19 cellular contexts compared by ENCODE assay signal in genomic region chr9:134157378-134157885, GRCh38. TPM values are rescaled to one million over a fixed set of nuclear protein-coding genes. Genes with fewer than 3 reads are reported as not detected.
DNase-seq lines count a peak whose midpoint lies in the region; ATAC-seq, FAIRE-seq and TF ChIP-seq lines count a peak whose summit lies in the region.
"Had no signal": no experiment of that assay in that cellular context is flagged by ENCODE, and none has a peak within 500 bp of the region (broad histone marks: within the 10 kb centered on the region; RNA-seq: fewer than 3 reads in every experiment).

No MANE protein-coding gene starts in this region.

- DNase-seq in H9: no peak
- DNase-seq in GM12878 (ENCODE audit: low read depth, low spot score): no peak
- no peak for DNase-seq in nephron progenitor cell
- DNase-seq in stimulated activated naive CD8-positive, alpha-beta T cell treated with anti-CD3 and anti-CD28 coated beads, Interleukin-15, amount 100 ng/mL, for 72 hours: no peak
- DNase-seq in 8988T: no peak
- no peak for DNase-seq in NCI-H187 treated with DMSO at 0.1 percent for 48 hours (lab: John Stamatoyannopoulos, UW)
- DNase-seq: CD8-positive, alpha-beta memory T cell; DMS53; GDM1; Kasumi-1; NCI-H1694; NCI-H2081 treated with DMSO at 0.1 percent for 48 hours; NCI-H446; NCI-H526 treated with DMSO at 0.1 percent for 48 hours; SHP77; SW 1271 had no signal

- H3K27ac Mint-ChIP-seq in H9: peak overlapping the region in 2 of 3 experiments; percentile 25 to 61; a peak in 1 of 7 replicates
- H3K27ac Mint-ChIP-seq in nephron progenitor cell: peak overlapping the region; percentile 60
- peak overlapping the region in 1 of 2 donors; percentile 42 for H3K27ac Mint-ChIP-seq in stimulated activated naive CD8-positive, alpha-beta T cell treated with anti-CD3 and anti-CD28 coated beads, Interleukin-15, amount 100 ng/mL, for 72 hours
- H3K27ac Mint-ChIP-seq: CD8-positive, alpha-beta memory T cell had no signal

- FAIRE-seq in GM12878 (lab: Jason Lieb, UNC): no peak

- H3K4me1 ChIP-seq in H9 (ENCODE audit: insufficient read depth, low read length): no peaks in the 10 kb centered on the region
- H3K4me1 ChIP-seq in GM12878 (ENCODE audit: control insufficient read depth, insufficient read depth, low read length): no peaks in the 10 kb centered on the region

- intact Hi-C loops in GM12878 (cut with micrococcal nuclease; ENCODE audit: unreplicated experiment): no loop called here

- H3K36me3 Mint-ChIP-seq in H9 (ENCODE audit: insufficient read depth in 1 of 3, low read depth in 3 of 3) (peaks cover 46 to 71% (median 67%) of the 10 kb centered on the region in 3 experiments), nephron progenitor cell (ENCODE audit: low read depth) (peaks cover 36% of the 10 kb centered on the region)

- H3K4ac ChIP-seq in H9 (ENCODE audit: low read depth, low read length): no peak overlapping the region

- H3K4me1 Mint-ChIP-seq in H9 (0 out of 4 replicates have a peak, but pooled peaks cover 0 to 3% of the 10 kb centered on the region in 2 experiments), nephron progenitor cell (peaks cover 5% of the 10 kb centered on the region)
- no peaks in the 10 kb centered on the region for H3K4me1 Mint-ChIP-seq in stimulated activated naive CD8-positive, alpha-beta T cell treated with anti-CD3 and anti-CD28 coated beads, Interleukin-15, amount 100 ng/mL, for 72 hours

- H3K9ac ChIP-seq in H9 (ENCODE audit: extremely low read depth, insufficient read length, low read length): no peak overlapping the region
- no peak overlapping the region for H3K9ac ChIP-seq in GM12878 (ENCODE audit: control insufficient read depth, insufficient read depth, low read length)

- H3K18ac ChIP-seq in H9 (ENCODE audit: insufficient read length, low read depth, low read length): no peak overlapping the region

- H3K9me3 ChIP-seq in H9 (ENCODE audit: control insufficient read depth, low read depth, low read length): no peaks in the 10 kb centered on the region
- H3K9me3 ChIP-seq in GM12878 (replicated peaks; ENCODE audit: control insufficient read depth, insufficient read depth, low read length): no peaks in the 10 kb centered on the region

- H4K91ac ChIP-seq in H9 (ENCODE audit: insufficient read length, low read depth, low read length): no peak overlapping the region

- TF ChIP-seq CTCF in H9 (conservative IDR thresholded peaks at IDR 0.05) (no peak), GM12878 (IDR thresholded peaks at IDR 0.05 in 2 of 3, conservative IDR thresholded peaks at IDR 0.05 in 1 of 3; ENCODE audit: control insufficient read depth in 2 of 3, extremely low read depth in 1 of 3, insufficient read depth in 1 of 3, low read depth in 3 of 3, low read length in 3 of 3) (no peak), nephron progenitor cell (IDR thresholded peaks at IDR 0.05) (no peak)

- no CpG with 5 or more reads among the region's 23 CpGs for WGBS in H9 (ENCODE audit: extremely low coverage, insufficient read length, low lambda C conversion rate)
- WGBS in GM12878 (ENCODE audit: insufficient coverage, insufficient replicate concordance, low lambda C conversion rate, missing lambda C conversion rate): 98% methylated on average over 18 of the region's 23 CpGs

- H2AK5ac ChIP-seq in H9 (ENCODE audit: insufficient read length, low read length): no peak overlapping the region

- no peak overlapping the region for H2BK5ac ChIP-seq in H9 (ENCODE audit: insufficient read length, low read length)

- TF ChIP-seq POLR2A in GM12878 (IDR thresholded peaks at IDR 0.05; ENCODE audit: low read depth, low read length): peak; percentile 46; the same call in 1 of the 2 replicates

- no peak overlapping the region for H3K4me3 Mint-ChIP-seq in H9
- no peak overlapping the region for H3K4me3 Mint-ChIP-seq in nephron progenitor cell
- no peak overlapping the region for H3K4me3 Mint-ChIP-seq in stimulated activated naive CD8-positive, alpha-beta T cell treated with anti-CD3 and anti-CD28 coated beads, Interleukin-15, amount 100 ng/mL, for 72 hours

- no peak overlapping the region for H2BK120ac ChIP-seq in H9 (ENCODE audit: low read depth, low read length, poor library complexity, severe bottlenecking)

- no peaks in the 10 kb centered on the region for H3K79me1 ChIP-seq in H9 (ENCODE audit: insufficient read depth, low read depth, low read length, poor library complexity, severe bottlenecking)

- no peak for ATAC-seq in GM12878
- no peak for ATAC-seq in stimulated activated naive CD8-positive, alpha-beta T cell treated with anti-CD3 and anti-CD28 coated beads, Interleukin-15, amount 100 ng/mL, for 72 hours

- no peak for TF ChIP-seq EP300 in GM12878 (IDR thresholded peaks at IDR 0.05; ENCODE audit: borderline replicate concordance in 1 of 2, control insufficient read depth in 1 of 2, low read depth in 2 of 2, low read length in 2 of 2)

- no peak overlapping the region for H3K4me3 ChIP-seq in GM12878

- H4K8ac ChIP-seq in H9 (replicated peaks; ENCODE audit: insufficient read length, low read depth, low read length): no peak overlapping the region

- no peak overlapping the region for H2BK15ac ChIP-seq in H9 (ENCODE audit: low read depth, low read length)

- H3K9me3 Mint-ChIP-seq in H9 (no peaks in the 10 kb centered on the region; a peak in 1 of 5 replicates), nephron progenitor cell (peaks cover 6% of the 10 kb centered on the region)
- H3K9me3 Mint-ChIP-seq in stimulated activated naive CD8-positive, alpha-beta T cell treated with anti-CD3 and anti-CD28 coated beads, Interleukin-15, amount 100 ng/mL, for 72 hours: no peaks in the 10 kb centered on the region
- H3K9me3 Mint-ChIP-seq: CD8-positive, alpha-beta memory T cell had no signal

- no peak overlapping the region for H3K14ac ChIP-seq in H9 (ENCODE audit: insufficient read depth, low read length)

- in situ Hi-C loops in GM12878 (cut with MboI): no loop called here

- peaks cover 11 to 50% of the 10 kb centered on the region in 2 experiments; a peak in 3 of 4 replicates for H3K36me3 ChIP-seq in GM12878 (ENCODE audit: control insufficient read depth in 2 of 2, insufficient read depth in 2 of 2, low read length in 1 of 2)

- H3K79me2 ChIP-seq in H9 (ENCODE audit: insufficient read depth, low read length) (no peaks in the 10 kb centered on the region), GM12878 (ENCODE audit: control insufficient read depth, insufficient read depth, low read length) (no peaks in the 10 kb centered on the region)

- H3K23ac ChIP-seq in H9 (ENCODE audit: insufficient read length, low read depth, low read length): no peak overlapping the region

- H3K27me3 ChIP-seq in H9 (ENCODE audit: insufficient read depth, low read length): no peaks in the 10 kb centered on the region
- no peaks in the 10 kb centered on the region for H3K27me3 ChIP-seq in GM12878 (replicated peaks in 1 of 2; ENCODE audit: control insufficient read depth in 2 of 2, insufficient read depth in 2 of 2, low read length in 1 of 2)

- no peak overlapping the region for H2BK20ac ChIP-seq in H9 (ENCODE audit: low read depth, low read length, poor library complexity, severe bottlenecking)

- POLR2A ChIA-PET in GM12878 (lab: Charles Lee): no interaction called here

- H4K20me1 ChIP-seq in H9 (ENCODE audit: control insufficient read depth, insufficient read depth, insufficient read length): no peaks in the 10 kb centered on the region
- no peaks in the 10 kb centered on the region for H4K20me1 ChIP-seq in GM12878 (ENCODE audit: control insufficient read depth, insufficient read depth)

- no peak overlapping the region for H3K56ac ChIP-seq in H9 (ENCODE audit: insufficient read length, low read depth, low read length)

- no peak for TF ChIP-seq RAD21 in GM12878 (IDR thresholded peaks at IDR 0.05; ENCODE audit: insufficient read depth, low read depth, low read length)

- H3K27ac ChIP-seq in H9 (ENCODE audit: insufficient read length, low read depth, low read length) (no peak overlapping the region), GM12878 (ENCODE audit: control insufficient read depth, insufficient read depth) (no peak overlapping the region), temporal lobe (ENCODE audit: low read depth, low read length) (peak overlapping the region; percentile 77)

- CTCF ChIA-PET in GM12878 (lab: Yijun Ruan, JAX): no interaction called here

- SMC1A ChIA-PET in GM12878 (lab: Charles Lee; ENCODE audit: uncharacterized antibody, unreplicated experiment): no interaction called here

- no TSS peak for BruUV-seq in GM12878 (replicated peaks; lab: Mats Ljungman, UMichigan)

- H3T11ph ChIP-seq in H9 (ENCODE audit: low read length): no peak overlapping the region

- RAD21 ChIA-PET in GM12878 (lab: Charles Lee; ENCODE audit: unreplicated experiment): no interaction called here

- no peak overlapping the region for H4K5ac ChIP-seq in H9 (ENCODE audit: insufficient read length, low read depth, low read length)

- H3K4me2 ChIP-seq in H9 (ENCODE audit: insufficient read depth, insufficient read length, low read length): no peak overlapping the region
- no peak overlapping the region for H3K4me2 ChIP-seq in GM12878 (ENCODE audit: control insufficient read depth, insufficient read depth)

- no peak overlapping the region for H2AFZ ChIP-seq in H9 (ENCODE audit: low read length)
- no peak overlapping the region for H2AFZ ChIP-seq in GM12878 (ENCODE audit: control insufficient read depth, low read depth, low read length)

- H3K27me3 Mint-ChIP-seq in H9 (ENCODE audit: low read depth): peaks cover 6% of the 10 kb centered on the region
- peaks cover 3% of the 10 kb centered on the region for H3K27me3 Mint-ChIP-seq in nephron progenitor cell (ENCODE audit: low read depth, poor library complexity)
- no peaks in the 10 kb centered on the region for H3K27me3 Mint-ChIP-seq in stimulated activated naive CD8-positive, alpha-beta T cell treated with anti-CD3 and anti-CD28 coated beads, Interleukin-15, amount 100 ng/mL, for 72 hours
- H3K27me3 Mint-ChIP-seq: CD8-positive, alpha-beta memory T cell had no signal

- no peaks in the 10 kb centered on the region for H3K23me2 ChIP-seq in H9 (ENCODE audit: insufficient read length, low read depth, low read length, poor library complexity, severe bottlenecking)

- no peak overlapping the region for H2BK12ac ChIP-seq in H9 (ENCODE audit: insufficient read length, low read depth, low read length)

RNA-seq across cellular contexts. Expression of gene RNU6ATAC, which starts 6.9 kb away (rescaled TPM):
- total RNA-seq in H9 (2021) (132 and 134 TPM in 2 replicates), GM12878 (2014; rRNA removed) (not detected in 2 replicates), GM12878 (2014; rRNA removed; fragmentation: Illumina TruSeq; extraction: Trizol) (184 and 189 TPM in 2 replicates), GM12878 (2021) (69.7 and 89.7 TPM in 2 replicates), temporal lobe (under 0.01 TPM)
- total RNA-seq in GM12878 (2013; cell fraction: nucleolus; rRNA removed): not detected in 2 replicates
- not detected for polyA plus RNA-seq in GM12878 (2011; ENCODE audit: low read depth)
- polyA plus RNA-seq in GM12878 (2011; rRNA removed) (not detected in 2 replicates), GM12878 (2014; fragmentation: Illumina TruSeq; extraction: Trizol) (not detected in 2 replicates), GM12878 (2014; fragmentation: Nextera tagmentation; extraction: Ambion mirVana) (not detected), GM12878 (2014; rRNA removed) (not detected in 2 replicates), GM12878 (2016; fragmentation: Nextera tagmentation; extraction: Ambion mirVana) (not detected)
- not detected in 2 replicates for polyA plus RNA-seq in GM12878 (2011; cell fraction: cytosol; rRNA removed)
- polyA plus RNA-seq in GM12878 (2011; cell fraction: nucleus; rRNA removed): not detected in 2 replicates
- polyA plus RNA-seq in GM12878 (2012): not detected in 2 replicates
- polyA minus RNA-seq in GM12878 (2011; rRNA and poly(A)+ RNA removed): under 0.01 and 1,618 TPM in 2 replicates
- 495 and 1,333 TPM in 2 replicates for polyA minus RNA-seq in GM12878 (2011; cell fraction: cytosol; rRNA and poly(A)+ RNA removed)
- polyA minus RNA-seq in GM12878 (2011; cell fraction: nucleus; rRNA and poly(A)+ RNA removed): under 0.01 TPM in 2 replicates
- total RNA-seq: H4 had no signal
- polyA plus RNA-seq: BJ; CD8-positive, alpha-beta memory T cell had no signal

RNA-seq across cellular contexts. Expression of gene WDR5, which starts 21.6 kb away (rescaled TPM):
- total RNA-seq in H9 (2021) (72.3 and 74.0 TPM in 2 replicates), GM12878 (2014; rRNA removed) (27.6 and 33.2 TPM in 2 replicates), GM12878 (2014; rRNA removed; fragmentation: Illumina TruSeq; extraction: Trizol) (24.0 and 27.0 TPM in 2 replicates), GM12878 (2021) (43.7 and 43.9 TPM in 2 replicates), temporal lobe (20.2 TPM)
- total RNA-seq in GM12878 (2013; cell fraction: nucleolus; rRNA removed): 25.9 and 34.3 TPM in 2 replicates
- 13.2 TPM for polyA plus RNA-seq in GM12878 (2011; ENCODE audit: low read depth)
- polyA plus RNA-seq in GM12878 (2011; rRNA removed) (25.5 and 29.0 TPM in 2 replicates), GM12878 (2014; fragmentation: Illumina TruSeq; extraction: Trizol) (30.7 and 33.1 TPM in 2 replicates), GM12878 (2014; fragmentation: Nextera tagmentation; extraction: Ambion mirVana) (1 to 10 TPM; 1.4 to 3.8 TPM), GM12878 (2014; rRNA removed) (37.1 and 44.9 TPM in 2 replicates), GM12878 (2016; fragmentation: Nextera tagmentation; extraction: Ambion mirVana) (10 to 100 TPM; 36.9 to 42.7 TPM)
- polyA plus RNA-seq in GM12878 (2011; cell fraction: cytosol; rRNA removed): 33.1 and 40.0 TPM in 2 replicates
- polyA plus RNA-seq in GM12878 (2011; cell fraction: nucleus; rRNA removed): 61.7 and 83.0 TPM in 2 replicates
- 22.4 and 23.7 TPM in 2 replicates for polyA plus RNA-seq in GM12878 (2012)
- 16.2 and 21.2 TPM in 2 replicates for polyA minus RNA-seq in GM12878 (2011; rRNA and poly(A)+ RNA removed)
- polyA minus RNA-seq in GM12878 (2011; cell fraction: cytosol; rRNA and poly(A)+ RNA removed): 12.0 and 14.2 TPM in 2 replicates
- polyA minus RNA-seq in GM12878 (2011; cell fraction: nucleus; rRNA and poly(A)+ RNA removed): 20.9 and 31.9 TPM in 2 replicates
